In the genomic region with DNA sequence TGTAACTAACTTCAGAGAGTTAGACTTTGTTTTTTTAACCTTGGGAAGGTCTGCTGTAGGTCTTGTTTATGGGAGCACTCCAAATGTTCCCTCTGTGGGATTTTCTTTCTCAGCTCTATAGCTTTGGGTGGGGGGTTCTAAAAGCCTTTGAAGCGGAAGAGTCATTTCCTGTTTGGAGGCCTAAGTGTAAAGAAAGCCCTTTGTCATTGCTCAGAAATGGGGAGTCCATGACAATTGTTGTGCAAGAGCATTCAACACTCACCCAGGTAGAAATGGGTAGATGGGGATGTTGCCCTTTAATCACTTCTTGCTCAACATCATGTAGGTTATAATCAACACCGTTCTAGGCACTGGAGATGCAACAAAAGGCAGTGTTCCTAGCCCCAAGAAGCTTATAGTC, we compare ENCODE assay signal across 17 cellular contexts.
"Had no signal": no experiment of that assay in that cellular context is flagged by ENCODE, and none has a peak within 500 bp of the region (broad histone marks: within the 10 kb centered on the region; RNA-seq: fewer than 3 reads in every experiment).

No MANE protein-coding gene starts in this region.

- H3K27ac Mint-ChIP-seq: activated CD8-positive, alpha-beta memory T cell treated with anti-CD3 and anti-CD28 coated beads, Interleukin-2, amount 10 ng/mL, durations not matched to agents 7 days and 5 days; activated naive CD4-positive, alpha-beta T cell treated with anti-CD3 and anti-CD28 coated beads, Interleukin-2, amount 50 U/mL, for 72 hours; activated T-cell treated with anti-CD3 and anti-CD28 coated beads, Interleukin-2, amount 50 U/mL, for 24 hours; immature natural killer cell; T-helper 2 cell treated with Interferon-gamma antibody and Interleukin-4, amounts not matched to agents 5 μg/mL and 100 μg/mL, for 36 hours had no signal

- H3K9me3 ChIP-seq: colonic mucosa, lower lobe of right lung, pancreas, thoracic aorta, upper lobe of right lung had no signal

- H3K27ac ChIP-seq: colonic mucosa, lower lobe of right lung, pancreas, thoracic aorta, upper lobe of right lung had no signal

- H3K27me3 Mint-ChIP-seq: naive B cell had no signal

- H3K9me3 Mint-ChIP-seq: activated T-cell treated with anti-CD3 and anti-CD28 coated beads, Interleukin-2, amount 50 U/mL, for 24 hours; T-helper 2 cell treated with Interferon-gamma antibody and Interleukin-4, amounts not matched to agents 5 μg/mL and 100 μg/mL, for 36 hours had no signal

- H3K4me1 Mint-ChIP-seq: immature natural killer cell had no signal

- H3K36me3 Mint-ChIP-seq: activated naive CD4-positive, alpha-beta T cell treated with anti-CD3 and anti-CD28 coated beads, Interleukin-2, amount 50 U/mL, for 72 hours; immature natural killer cell; naive B cell had no signal

- H3K4me3 ChIP-seq: colonic mucosa, lower lobe of right lung, pancreas, thoracic aorta, upper lobe of right lung had no signal

- H3K4me1 ChIP-seq: colonic mucosa, lower lobe of right lung, pancreas, upper lobe of right lung had no signal

- DNase-seq: activated CD4-positive, alpha-beta T cell treated with anti-CD3 and anti-CD28 coated beads, Interleukin-2, amount 50 U/mL, for 4 hours; activated CD8-positive, alpha-beta memory T cell treated with anti-CD3 and anti-CD28 coated beads, Interleukin-2, amount 10 ng/mL, durations not matched to agents 7 days and 5 days; activated effector memory CD4-positive, alpha-beta T cell treated with Interleukin-2 at 50 U/mL for 16 hours; activated T-cell treated with anti-CD3 and anti-CD28 coated beads, Interleukin-2, amount 50 U/mL, for 24 hours; caudate nucleus; colonic mucosa; immature natural killer cell; left cardiac atrium; lower lobe of right lung; naive B cell; pancreas; stimulated activated CD4-positive, alpha-beta T cell treated with anti-CD3 and anti-CD28 coated beads, Interleukin-1b, Interleukin-23, amount 100 ng/mL, for 48 hours; SW 1271; upper lobe of right lung had no signal

- H3K4me3 Mint-ChIP-seq: activated CD8-positive, alpha-beta memory T cell treated with anti-CD3 and anti-CD28 coated beads, Interleukin-2, amount 10 ng/mL, durations not matched to agents 7 days and 5 days; activated T-cell treated with anti-CD3 and anti-CD28 coated beads, Interleukin-2, amount 50 U/mL, for 24 hours; immature natural killer cell; naive B cell; T-helper 2 cell treated with Interferon-gamma antibody and Interleukin-4, amounts not matched to agents 5 μg/mL and 100 μg/mL, for 36 hours had no signal

- H3K36me3 ChIP-seq: colonic mucosa, lower lobe of right lung, pancreas, thoracic aorta, upper lobe of right lung had no signal

- H3K27me3 ChIP-seq: colonic mucosa, pancreas, upper lobe of right lung had no signal
